25 cellular contexts compared by ENCODE assay signal in the genomic region with DNA sequence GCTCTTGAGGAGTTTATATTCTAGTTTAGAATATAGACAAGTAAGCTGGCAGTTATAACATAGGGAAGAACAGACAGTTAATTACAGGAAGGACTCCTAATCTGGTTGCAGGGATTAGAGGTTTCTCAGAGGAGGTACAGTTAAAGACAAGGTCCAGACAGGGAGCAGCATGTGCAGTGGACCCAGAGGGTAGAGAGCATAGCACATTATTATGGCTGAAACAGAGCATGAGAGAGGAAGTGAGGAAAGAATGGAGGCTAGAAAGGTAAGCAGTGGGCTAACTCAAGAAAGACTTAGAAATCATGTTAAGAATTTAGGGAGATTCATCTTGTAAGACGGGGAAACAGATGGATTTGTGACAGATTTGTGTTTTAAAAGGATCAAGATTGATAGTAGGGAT. TPM values are rescaled to one million over a fixed set of nuclear protein-coding genes. Genes with fewer than 3 reads are reported as not detected.
"Had no signal": no experiment of that assay in that cellular context is flagged by ENCODE, and none has a peak within 500 bp of the region (broad histone marks: within the 10 kb centered on the region; RNA-seq: fewer than 3 reads in every experiment).

No MANE protein-coding gene starts in this region.

- H3K4me3 ChIP-seq: SK-N-MC had no signal

- DNase-seq: activated CD4-positive, alpha-beta memory T cell treated with anti-CD3 and anti-CD28 coated beads, Interleukin-2, amount 10 ng/mL, durations not matched to agents 7 days and 5 days; activated CD4-positive, alpha-beta T cell treated with anti-CD3 and anti-CD28 coated beads for 36 hours; activated CD4-positive, alpha-beta T cell treated with anti-CD3 and anti-CD28 coated beads, Interleukin-2, amount 50 U/mL, for 1 hour; activated gamma-delta T cell; activated naive CD4-positive, alpha-beta T cell treated with anti-CD3 and anti-CD28 coated beads for 36 hours; activated T-cell treated with anti-CD3 and anti-CD28 coated beads for 4 hours; activated T-cell treated with anti-CD3 and anti-CD28 coated beads, Interleukin-2, amount 50 U/mL, for 48 hours; anterior cingulate cortex; cerebellar nuclear complex; NCI-H1048; NCI-H146; NCI-H187 treated with DMSO at 0.1 percent for 48 hours; NCI-H2081 treated with DMSO at 0.1 percent for 48 hours; NCI-H2171; NCI-H2227 treated with DMSO at 0.1 percent for 48 hours; NCI-H446 treated with DMSO at 0.1 percent for 48 hours; NCI-H524 treated with DMSO at 0.1 percent for 48 hours; NCI-H748 treated with DMSO at 0.1 percent for 48 hours; RPMI8226; T-cell; T-helper 2 cell; T1000 had no signal

- H3K27ac ChIP-seq: SK-N-MC had no signal

RNA-seq across cellular contexts. Expression of gene COL28A1, which starts 40.7 kb away (rescaled TPM):
- total RNA-seq: activated CD4-positive, alpha-beta memory T cell treated with anti-CD3 and anti-CD28 coated beads, Interleukin-2, amount 10 ng/mL, durations not matched to agents 7 days and 5 days; activated CD4-positive, alpha-beta T cell treated with anti-CD3 and anti-CD28 coated beads for 36 hours; activated CD8-positive, alpha-beta memory T cell treated with anti-CD3 and anti-CD28 coated beads for 36 hours; activated naive CD4-positive, alpha-beta T cell treated with anti-CD3 and anti-CD28 coated beads for 36 hours; OCI-LY7 had no signal
